ENCODE assay signal across 21 cellular contexts in the genomic region with DNA sequence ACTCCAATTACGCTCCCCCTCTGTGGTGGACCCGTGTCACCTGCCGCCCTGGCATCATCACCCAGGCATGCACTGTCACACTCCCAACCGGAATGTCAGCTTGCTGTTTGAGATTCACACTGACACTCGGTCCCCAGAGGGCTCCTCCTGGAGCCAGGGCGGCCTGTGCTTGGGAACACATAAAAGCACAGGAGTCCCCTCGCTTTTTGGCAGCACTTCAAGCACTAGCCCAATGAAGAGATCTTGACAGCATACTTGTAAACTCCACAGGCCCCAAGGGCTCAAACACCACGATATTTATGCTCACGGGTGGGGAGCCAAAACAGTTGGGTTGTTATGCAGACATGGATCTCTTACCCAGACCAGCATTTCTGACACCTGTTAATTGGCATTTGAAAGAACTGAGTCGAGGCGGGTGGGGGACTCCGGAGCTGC.
A peak's percentile ranks its signal among the peaks of the same experiment; 100 is the strongest.
DNase-seq lines count a peak whose midpoint lies in the region; ATAC-seq, FAIRE-seq and TF ChIP-seq lines count a peak whose summit lies in the region.
"Had no signal": no experiment of that assay in that cellular context is flagged by ENCODE, and none has a peak within 500 bp of the region (broad histone marks: within the 10 kb centered on the region; RNA-seq: fewer than 3 reads in every experiment).

No MANE protein-coding gene starts in this region.

- in situ Hi-C loops in HepG2 (cut with HindIII; ENCODE audit: extremely low pct_ligation_motif_present, low pct_unique_long_range_greater_than_20kb) = no loop called here

- no TSS peak for BruUV-seq in HepG2 (replicated peaks; lab: Mats Ljungman, UMichigan)

- H3K4me1 ChIP-seq in HepG2 (ENCODE audit: insufficient read depth, low read length) (peaks cover 33% of the 10 kb centered on the region), right lobe of liver (no peaks in the 10 kb centered on the region), heart right ventricle (peaks cover 0 to 11% (median 0%) of the 10 kb centered on the region in 9 donors)
- H3K4me1 ChIP-seq: spleen had no signal

- H3K27ac ChIP-seq in HepG2 (ENCODE audit: extremely low read length, insufficient read depth, low read length) = no peak overlapping the region
- H3K27ac ChIP-seq in right lobe of liver = no peak overlapping the region
- H3K27ac ChIP-seq in heart right ventricle = no peak overlapping the region
- no peak overlapping the region for H3K27ac ChIP-seq in RWPE1
- H3K27ac ChIP-seq: spleen had no signal

- no peak for FAIRE-seq in HepG2 (lab: Jason Lieb, UNC)
- FAIRE-seq: TTC549 had no signal

- no peak for DNase-seq in HepG2 (ENCODE audit: low spot score)
- no peak for DNase-seq in right lobe of liver
- peak; percentile 20 to 27 for DNase-seq in heart right ventricle
- DNase-seq in myocyte (ENCODE audit: low read depth) = peak; percentile 81
- DNase-seq in posterior vena cava (ENCODE audit: low spot score) = no peak
- DNase-seq in stimulated activated CD8-positive, alpha-beta memory T cell treated with anti-CD3 and anti-CD28 coated beads, Interleukin-4, amount 100 ng/mL, for 48 hours = no peak
- DNase-seq in RWPE1 (ENCODE audit: low spot score) = no peak
- DNase-seq: activated naive CD4-positive, alpha-beta T cell treated with Interleukin-2 at 50 U/mL for 16 hours; activated T-cell treated with anti-CD3 and anti-CD28 coated beads, Interleukin-2, amount 50 U/mL, for 48 hours; C1 segment of cervical spinal cord; Calu3; cortex of kidney; IMR-90; midbrain; NCI-H1436 treated with DMSO at 0.1 percent for 48 hours; spleen; stimulated activated naive CD8-positive, alpha-beta T cell treated with anti-CD3 and anti-CD28 coated beads, Interleukin-15, amount 100 ng/mL, for 72 hours; T-helper 1 cell had no signal

- TF ChIP-seq POLR2A in HepG2 (IDR thresholded peaks at IDR 0.05; ENCODE audit: insufficient read depth in 1 of 2, low read depth in 2 of 2, low read length in 2 of 2) = no peak
- TF ChIP-seq POLR2A in right lobe of liver (IDR thresholded peaks at IDR 0.05) = no peak

- H3K9ac ChIP-seq in HepG2 (ENCODE audit: insufficient read depth, low read depth, low read length) = no peak overlapping the region

- WGBS in HepG2 (ENCODE audit: low lambda C conversion rate) = 92% methylated on average over 12 of the region's 12 CpGs
- 39% methylated on average over 11 of the region's 12 CpGs for WGBS in right lobe of liver (ENCODE audit: insufficient coverage, low coverage, low lambda C conversion rate, missing lambda C conversion rate)
- 18 to 23% methylated on average over 12 of the region's 12 CpGs for WGBS in heart right ventricle, 2 donors

- TF ChIP-seq CTCF in HepG2 (CRISPR knock-in tag; IDR thresholded peaks at IDR 0.05) (no peak), right lobe of liver (IDR thresholded peaks at IDR 0.05) (no peak), heart right ventricle (IDR thresholded peaks at IDR 0.05) (no peak), RWPE1 (conservative IDR thresholded peaks at IDR 0.05; ENCODE audit: low read depth) (no peak)

- no peaks in the 10 kb centered on the region for H3K27me3 ChIP-seq in HepG2 (ENCODE audit: control insufficient read depth in 1 of 2, insufficient read depth in 2 of 2, low read length in 2 of 2)
- H3K27me3 ChIP-seq in right lobe of liver = no peaks in the 10 kb centered on the region
- H3K27me3 ChIP-seq in heart right ventricle = no peaks in the 10 kb centered on the region
- H3K27me3 ChIP-seq: spleen had no signal

- intact Hi-C loops in HepG2 (cut with micrococcal nuclease; ENCODE audit: unreplicated experiment) (loop anchor here (10.0 kb wide), 1 partner anchor 143 kb away; no protein-coding TSS in a partner anchor), right lobe of liver (cut with DNase I) (no loop called here), heart right ventricle (cut with DNase I) (no loop called here), posterior vena cava (cut with DNase I) (no loop called here)

- TF ChIP-seq EP300 in HepG2 (IDR thresholded peaks at IDR 0.05; ENCODE audit: low read depth in 2 of 2, low read length in 2 of 2) = no peak
- no peak for TF ChIP-seq EP300 in HepG2 (CRISPR knock-in tag; IDR thresholded peaks at IDR 0.05; ENCODE audit: borderline replicate concordance)

- H3K4me3 ChIP-seq in HepG2 (replicated peaks in 1 of 3; ENCODE audit: insufficient read depth in 1 of 3, low read depth in 2 of 3, low read length in 3 of 3) (no peak overlapping the region), right lobe of liver (no peak overlapping the region), heart right ventricle (no peak overlapping the region)
- H3K4me3 ChIP-seq: spleen had no signal

- H3K79me2 ChIP-seq in HepG2 (ENCODE audit: insufficient read depth, low read length) = no peaks in the 10 kb centered on the region

- H3K9me3 ChIP-seq in HepG2 (ENCODE audit: low read length) (peaks cover under 1% of the 10 kb centered on the region; the same call in 1 of the 2 replicates), right lobe of liver (no peaks in the 10 kb centered on the region), heart right ventricle (no peaks in the 10 kb centered on the region)
- H3K9me3 ChIP-seq: spleen had no signal

- H4K20me1 ChIP-seq in HepG2 (ENCODE audit: insufficient read depth, low read length) = no peaks in the 10 kb centered on the region

- no peaks in the 10 kb centered on the region for H3K36me3 ChIP-seq in HepG2 (replicated peaks in 1 of 2; ENCODE audit: control insufficient read depth in 1 of 2, insufficient read depth in 2 of 2, low read length in 2 of 2)
- no peaks in the 10 kb centered on the region for H3K36me3 ChIP-seq in right lobe of liver
- H3K36me3 ChIP-seq in heart right ventricle = no peaks in the 10 kb centered on the region
- H3K36me3 ChIP-seq: spleen had no signal

- CTCF ChIA-PET in HepG2 (lab: Yijun Ruan, JAX; ENCODE audit: low intra/inter-chr PET ratio, low total read pairs) = no interaction called here
- CTCF ChIA-PET in RWPE1 (lab: Yijun Ruan, JAX) = no interaction called here

- TF ChIP-seq RAD21 in HepG2 (CRISPR knock-in tag; IDR thresholded peaks at IDR 0.05) = no peak

- no peak for ATAC-seq in HepG2
- ATAC-seq in right lobe of liver = no peak
- peak; percentile 25 to 95 (median 80) for ATAC-seq in heart right ventricle
- ATAC-seq in HG03460 (IDR thresholded peaks at IDR 0.05; ENCODE audit: unreplicated experiment) = no peak
- ATAC-seq: left lobe of liver; stimulated activated naive CD8-positive, alpha-beta T cell treated with anti-CD3 and anti-CD28 coated beads, Interleukin-15, amount 100 ng/mL, for 72 hours had no signal

- no peak overlapping the region for H2AFZ ChIP-seq in HepG2 (ENCODE audit: low read length)

- POLR2A ChIA-PET in HepG2 (lab: Yijun Ruan, JAX) = no interaction called here
- POLR2A ChIA-PET in RWPE1 (lab: Yijun Ruan, JAX; ENCODE audit: low non-redundant PET) = no interaction called here

- H3K4me2 ChIP-seq in HepG2 (ENCODE audit: low read depth, low read length) = no peak overlapping the region

TF ChIP-seq in HepG2, 621 proteins besides CTCF, POLR2A, EP300 and RAD21:
- no peak for TF ChIP-seq RBM39 (IDR thresholded peaks at IDR 0.05; ENCODE audit: low read depth, low read length, poor library complexity, severe bottlenecking)
- TF ChIP-seq, protein P1, sequence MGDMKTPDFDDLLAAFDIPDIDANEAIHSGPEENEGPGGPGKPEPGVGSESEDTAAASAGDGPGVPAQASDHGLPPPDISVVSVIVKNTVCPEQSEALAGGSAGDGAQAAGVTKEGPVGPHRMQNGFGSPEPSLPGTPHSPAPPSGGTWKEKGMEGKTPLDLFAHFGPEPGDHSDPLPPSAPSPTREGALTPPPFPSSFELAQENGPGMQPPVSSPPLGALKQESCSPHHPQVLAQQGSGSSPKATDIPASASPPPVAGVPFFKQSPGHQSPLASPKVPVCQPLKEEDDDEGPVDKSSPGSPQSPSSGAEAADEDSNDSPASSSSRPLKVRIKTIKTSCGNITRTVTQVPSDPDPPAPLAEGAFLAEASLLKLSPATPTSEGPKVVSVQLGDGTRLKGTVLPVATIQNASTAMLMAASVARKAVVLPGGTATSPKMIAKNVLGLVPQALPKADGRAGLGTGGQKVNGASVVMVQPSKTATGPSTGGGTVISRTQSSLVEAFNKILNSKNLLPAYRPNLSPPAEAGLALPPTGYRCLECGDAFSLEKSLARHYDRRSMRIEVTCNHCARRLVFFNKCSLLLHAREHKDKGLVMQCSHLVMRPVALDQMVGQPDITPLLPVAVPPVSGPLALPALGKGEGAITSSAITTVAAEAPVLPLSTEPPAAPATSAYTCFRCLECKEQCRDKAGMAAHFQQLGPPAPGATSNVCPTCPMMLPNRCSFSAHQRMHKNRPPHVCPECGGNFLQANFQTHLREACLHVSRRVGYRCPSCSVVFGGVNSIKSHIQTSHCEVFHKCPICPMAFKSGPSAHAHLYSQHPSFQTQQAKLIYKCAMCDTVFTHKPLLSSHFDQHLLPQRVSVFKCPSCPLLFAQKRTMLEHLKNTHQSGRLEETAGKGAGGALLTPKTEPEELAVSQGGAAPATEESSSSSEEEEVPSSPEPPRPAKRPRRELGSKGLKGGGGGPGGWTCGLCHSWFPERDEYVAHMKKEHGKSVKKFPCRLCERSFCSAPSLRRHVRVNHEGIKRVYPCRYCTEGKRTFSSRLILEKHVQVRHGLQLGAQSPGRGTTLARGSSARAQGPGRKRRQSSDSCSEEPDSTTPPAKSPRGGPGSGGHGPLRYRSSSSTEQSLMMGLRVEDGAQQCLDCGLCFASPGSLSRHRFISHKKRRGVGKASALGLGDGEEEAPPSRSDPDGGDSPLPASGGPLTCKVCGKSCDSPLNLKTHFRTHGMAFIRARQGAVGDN (CRISPR knock-in tag; IDR thresholded peaks at IDR 0.05) = peak; percentile 26; the same call in 1 of the 2 replicates

Comparison
In these comparisons a context has a peak if more than half of its experiments do, and no peak if none do; other contexts are left out.
1. ATAC-seq: peak in heart right ventricle (8 of 8); none in HepG2 (single experiment), right lobe of liver (0 of 4) and HG03460 (single experiment).
2. DNase-seq: peak in heart right ventricle (2 of 2) and myocyte (single experiment); none in HepG2 (single experiment), right lobe of liver (0 of 3), posterior vena cava (single experiment), stimulated activated CD8-positive, alpha-beta memory T cell treated with anti-CD3 and anti-CD28 coated beads, Interleukin-4, amount 100 ng/mL, for 48 hours (single experiment) and RWPE1 (single experiment).